8 cellular contexts compared by ENCODE assay signal in the genomic region with DNA sequence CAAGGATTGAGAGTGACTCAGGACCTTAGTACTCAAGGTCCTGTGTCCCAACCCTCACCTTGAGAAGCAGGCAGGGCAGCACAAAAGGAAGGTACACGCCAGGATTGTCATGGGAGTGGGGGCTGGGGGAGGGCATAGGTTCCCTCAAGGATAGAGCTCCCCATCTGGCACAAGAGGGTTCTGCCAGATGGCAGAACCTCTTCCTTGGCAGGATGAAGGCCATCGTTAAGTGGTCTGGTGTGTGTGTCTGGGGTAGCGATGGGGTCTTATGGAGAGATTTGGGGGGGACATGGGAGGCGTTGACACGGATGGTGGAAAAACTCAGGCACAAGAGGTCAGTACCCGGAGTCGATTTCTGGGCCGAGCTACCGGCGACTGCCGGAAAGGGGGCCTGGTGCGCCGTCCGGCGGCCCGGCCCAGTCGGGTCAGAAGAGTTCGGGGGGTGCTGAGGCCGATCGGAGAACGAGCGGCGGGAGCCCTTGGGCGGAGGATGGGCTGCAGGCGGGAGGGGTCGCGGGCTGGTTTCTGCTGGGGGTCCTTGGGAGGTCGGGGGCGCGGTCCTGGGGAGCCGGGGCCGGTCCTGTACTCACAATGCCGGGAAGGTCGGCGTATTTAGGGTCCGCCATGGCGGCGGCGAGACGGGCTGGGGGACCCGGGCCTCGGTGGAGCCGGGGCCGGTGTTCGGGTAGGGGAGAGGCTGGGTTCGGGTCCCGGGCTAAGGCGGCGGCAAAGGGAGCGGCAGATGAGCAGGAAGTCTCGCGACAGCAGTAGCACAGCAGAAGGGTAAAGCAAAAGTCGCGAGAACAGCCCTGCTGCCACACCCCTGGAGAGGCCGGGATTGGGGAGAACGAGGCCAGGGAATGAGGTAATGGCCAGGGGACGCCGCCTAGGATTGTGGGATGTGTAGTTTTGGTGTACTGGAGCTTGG. TPM values are rescaled to one million over a fixed set of nuclear protein-coding genes. Genes with fewer than 3 reads are reported as not detected.
DNase-seq lines count a peak whose midpoint lies in the region; ATAC-seq, FAIRE-seq and TF ChIP-seq lines count a peak whose summit lies in the region.

A gene (minus strand): TSS at position 755 of the 928 bp plus-strand sequence. CDS start 129 bp downstream, at position 626.

- H3K9me3 ChIP-seq in HepG2 (ENCODE audit: low read length), result no peaks in the 10 kb centered on the region

- H4K20me1 ChIP-seq in HepG2 (ENCODE audit: insufficient read depth, low read length), result no peaks in the 10 kb centered on the region

- TSS peak; percentile 75 for BruUV-seq in HepG2 (replicated peaks; lab: Mats Ljungman, UMichigan)

- peaks cover 24 to 26% of the 10 kb centered on the region in 2 donors for H3K36me3 Mint-ChIP-seq in CD14-positive monocyte

- peaks cover 20% of the 10 kb centered on the region for H3K79me2 ChIP-seq in HepG2 (ENCODE audit: insufficient read depth, low read length)

- 0 out of 5 replicates have a peak, but pooled peaks cover 0 to 3% of the 10 kb centered on the region in 2 experiments for H3K36me3 ChIP-seq in HepG2 (replicated peaks in 1 of 2; ENCODE audit: control insufficient read depth in 1 of 2, insufficient read depth in 2 of 2, low read length in 2 of 2)

- H3K27me3 Mint-ChIP-seq in CD14-positive monocyte (ENCODE audit: low read depth in 3 of 3), result peaks cover 31 to 35% (median 31%) of the 10 kb centered on the region in 3 donors

- in situ Hi-C loops in HepG2 (cut with HindIII; ENCODE audit: extremely low pct_ligation_motif_present, low pct_unique_long_range_greater_than_20kb), result no loop called here

- H3K4me1 Mint-ChIP-seq in CD14-positive monocyte, result peaks cover 48% of the 10 kb centered on the region

- intact Hi-C loops in CD14-positive monocyte (cut with micrococcal nuclease) (loop anchor here (5.0 to 10.0 kb wide), 3 partner anchors 69 to 208 kb away; a partner anchor contains a TSS), HepG2 (cut with micrococcal nuclease; ENCODE audit: unreplicated experiment) (loop anchor here (1.0 kb wide), 2 partner anchors 24 to 30 kb away; a partner anchor contains a TSS)

- peak within 1 kb of the TSS; percentile 84 to 96 (median 88) for H3K27ac Mint-ChIP-seq in CD14-positive monocyte

- POLR2A ChIA-PET in HepG2 (lab: Yijun Ruan, JAX), result interaction anchor here (0.6 to 2.7 kb wide), 17 partner anchors 9 to 189 kb away, joined by 3 to 35 read pairs (median 5); a partner anchor contains a TSS

- peak; percentile 95 for DNase-seq in CD14-positive monocyte (ENCODE audit: low spot score)
- peak; percentile 98 for DNase-seq in NCI-H748 treated with DMSO at 0.1 percent for 48 hours (lab: John Stamatoyannopoulos, UW)
- peak; percentile 76 to 93 for DNase-seq in activated CD4-positive, alpha-beta T cell treated with anti-CD3 and anti-CD28 coated beads, Interleukin-2, amount 50 U/mL, for 24 hours (ENCODE audit: low read depth in 1 of 2, low spot score in 1 of 2)
- DNase-seq in dermis blood vessel endothelial cell, result peak; percentile 98
- peak; percentile 94 for DNase-seq in HepG2 (ENCODE audit: low spot score)
- peak; percentile 89 for DNase-seq in stimulated activated CD4-positive, alpha-beta T cell treated with anti-CD3 and anti-CD28 coated beads, Interleukin-4, amount 100 ng/mL, for 1 hour

- under 1% methylated on average over 24 of the region's 58 CpGs for WGBS in HepG2 (ENCODE audit: low lambda C conversion rate)

- peak within 1 kb of the TSS; percentile 95 for H3K9ac ChIP-seq in HepG2 (ENCODE audit: insufficient read depth, low read depth, low read length)

- FAIRE-seq in HepG2 (lab: Jason Lieb, UNC), result peak; percentile 98

- H2AFZ ChIP-seq in HepG2 (ENCODE audit: low read length), result peak within 1 kb of the TSS; percentile 95

- CTCF ChIA-PET in HepG2 (lab: Yijun Ruan, JAX; ENCODE audit: low intra/inter-chr PET ratio, low total read pairs), result interaction anchor here (1.1 kb wide), 1 partner anchor 37 kb away, joined by 3 read pairs; no protein-coding TSS in a partner anchor

- peak within 1 kb of the TSS; percentile 99 to 100 for H3K4me3 Mint-ChIP-seq in CD14-positive monocyte

- TF ChIP-seq RAD21 in HepG2 (CRISPR knock-in tag; IDR thresholded peaks at IDR 0.05), result peak; percentile 7; the same call in 1 of the 2 replicates

- peak within 1 kb of the TSS; percentile 94 for H3K4me2 ChIP-seq in HepG2 (ENCODE audit: low read depth, low read length)

- TF ChIP-seq EP300 in HepG2 (IDR thresholded peaks at IDR 0.05; ENCODE audit: low read depth in 2 of 2, low read length in 2 of 2), result no peak; a peak in 1 of 4 replicates
- TF ChIP-seq EP300 in HepG2 (CRISPR knock-in tag; IDR thresholded peaks at IDR 0.05; ENCODE audit: borderline replicate concordance), result no peak

- peak within 1 kb of the TSS; percentile 56 for H3K27ac ChIP-seq in HepG2 (ENCODE audit: extremely low read length, insufficient read depth, low read length)

- H3K27me3 ChIP-seq in HepG2 (ENCODE audit: control insufficient read depth in 1 of 2, insufficient read depth in 2 of 2, low read length in 2 of 2), result peaks cover 0 to 27% of the 10 kb centered on the region in 2 experiments; a peak in 2 of 5 replicates

- H3K4me3 ChIP-seq in HepG2 (replicated peaks in 1 of 3; ENCODE audit: insufficient read depth in 1 of 3, low read depth in 2 of 3, low read length in 3 of 3), result peak within 1 kb of the TSS; percentile 87 to 96 (median 91)

- peak; percentile 96 for ATAC-seq in GM19372 (IDR thresholded peaks at IDR 0.05; ENCODE audit: low read depth, unreplicated experiment)
- ATAC-seq in HG03558 (IDR thresholded peaks at IDR 0.05; ENCODE audit: extremely low read depth, unreplicated experiment), result peak; percentile 96
- ATAC-seq in HepG2, result peak; percentile 96

- peaks cover 0 to 11% (median 2%) of the 10 kb centered on the region in 7 donors for H3K9me3 Mint-ChIP-seq in CD14-positive monocyte

- TF ChIP-seq CTCF in CD14-positive monocyte (IDR thresholded peaks at IDR 0.05) (no peak), HepG2 (CRISPR knock-in tag; IDR thresholded peaks at IDR 0.05) (no peak; the same call in 1 of the 2 replicates)

- peak in 1 of 2 experiments; percentile 30; a peak in 1 of 4 replicates for TF ChIP-seq POLR2A in HepG2 (IDR thresholded peaks at IDR 0.05; ENCODE audit: insufficient read depth in 1 of 2, low read depth in 2 of 2, low read length in 2 of 2)

- peaks cover 57% of the 10 kb centered on the region for H3K4me1 ChIP-seq in HepG2 (ENCODE audit: insufficient read depth, low read length)

TF ChIP-seq in HepG2, 621 proteins besides CTCF, POLR2A, EP300 and RAD21 (continues in another document):
- TF ChIP-seq GABPB1 (CRISPR knock-in tag; IDR thresholded peaks at IDR 0.05) (peak; percentile 75), ZMYM2 (CRISPR knock-in tag; IDR thresholded peaks at IDR 0.05) (no peak), AGO1 (IDR thresholded peaks at IDR 0.05; ENCODE audit: low read depth, low read length, poor library complexity, severe bottlenecking) (no peak), MBD4 (IDR thresholded peaks at IDR 0.05; ENCODE audit: borderline replicate concordance, low read length) (no peak), EEA1 (CRISPR knock-in tag; IDR thresholded peaks at IDR 0.05; ENCODE audit: borderline replicate concordance) (no peak), ZNF143 (CRISPR knock-in tag; IDR thresholded peaks at IDR 0.05) (peak; percentile 92), ZNF761 (CRISPR knock-in tag; conservative IDR thresholded peaks at IDR 0.05) (peak; percentile 65; the same call in 1 of the 2 replicates), STAT5B (CRISPR knock-in tag; IDR thresholded peaks at IDR 0.05) (no peak), KAT7 (CRISPR knock-in tag; IDR thresholded peaks at IDR 0.05; ENCODE audit: borderline replicate concordance) (no peak), ELF3 (CRISPR knock-in tag; IDR thresholded peaks at IDR 0.05) (peak; percentile 28; the same call in 1 of the 2 replicates), ZNF224 (CRISPR knock-in tag; IDR thresholded peaks at IDR 0.05) (no peak), SAP130 (CRISPR knock-in tag; IDR thresholded peaks at IDR 0.05; ENCODE audit: low read depth) (peak; percentile 72), TP53 (CRISPR knock-in tag; conservative IDR thresholded peaks at IDR 0.05) (no peak), AGO2 (optimal IDR thresholded peaks at IDR 0.05; ENCODE audit: low read depth, low read length) (peak; percentile 72)

RNA-seq across cellular contexts. Expression of the gene that starts here (rescaled TPM):
- polyA plus RNA-seq in CD14-positive monocyte, result 10 to 100 TPM; 72.8 to 82.2 TPM
- total RNA-seq in dermis blood vessel endothelial cell, result 109 and 113 TPM in 2 replicates
- total RNA-seq in HepG2 (2016; rRNA removed; fragmentation: Illumina TruSeq; extraction: Trizol), result 72.0 and 75.5 TPM in 2 replicates
- total RNA-seq in HepG2 (2016; cell fraction: cytosol; rRNA removed; fragmentation: Illumina TruSeq; extraction: Trizol; ENCODE audit: low read depth), result 16.3 and 20.3 TPM in 2 replicates
- total RNA-seq in HepG2 (2016; cell fraction: insoluble cytoplasmic fraction; rRNA removed; fragmentation: Illumina TruSeq; extraction: Trizol), result 63.9 and 76.9 TPM in 2 replicates
- 38.0 and 40.0 TPM in 2 replicates for total RNA-seq in HepG2 (2016; cell fraction: membrane; rRNA removed; fragmentation: Illumina TruSeq; extraction: Trizol)
- 43.6 and 51.0 TPM in 2 replicates for total RNA-seq in HepG2 (2016; cell fraction: nucleus; rRNA removed; fragmentation: Illumina TruSeq; extraction: Trizol)
- polyA plus RNA-seq in HepG2 (2011; rRNA removed), result 77.4 and 85.7 TPM in 2 replicates
- polyA plus RNA-seq in HepG2 (2011; cell fraction: cytosol; rRNA removed), result 82.2 and 86.7 TPM in 2 replicates
- polyA plus RNA-seq in HepG2 (2011; cell fraction: nucleus; rRNA removed), result 67.6 and 71.9 TPM in 2 replicates
- 70.0 and 93.9 TPM in 2 replicates for polyA plus RNA-seq in HepG2 (2012)
- 26.7 and 27.0 TPM in 2 replicates for polyA plus RNA-seq in HepG2 (2016; cell fraction: cytosol; fragmentation: Illumina TruSeq; extraction: Trizol; ENCODE audit: low read depth)
- polyA plus RNA-seq in HepG2 (2016; cell fraction: insoluble cytoplasmic fraction; fragmentation: Illumina TruSeq; extraction: Trizol; ENCODE audit: low read depth), result 106 and 134 TPM in 2 replicates
- 43.7 and 48.7 TPM in 2 replicates for polyA plus RNA-seq in HepG2 (2016; cell fraction: membrane; fragmentation: Illumina TruSeq; extraction: Trizol; ENCODE audit: low read depth)
- polyA plus RNA-seq in HepG2 (2016; cell fraction: nucleus; fragmentation: Illumina TruSeq; extraction: Trizol; ENCODE audit: insufficient read depth, low read depth), result 110 and 115 TPM in 2 replicates
- 76.1 and 154 TPM in 2 replicates for polyA minus RNA-seq in HepG2 (2011; rRNA and poly(A)+ RNA removed; ENCODE audit: low replicate concordance)
- polyA minus RNA-seq in HepG2 (2011; cell fraction: cytosol; rRNA and poly(A)+ RNA removed), result 60.3 and 62.5 TPM in 2 replicates
- polyA minus RNA-seq in HepG2 (2011; cell fraction: nucleus; rRNA and poly(A)+ RNA removed), result 49.6 and 54.1 TPM in 2 replicates

Comparison
In these comparisons a context has a peak if more than half of its experiments do, and no peak if none do; other contexts are left out.
1. Peak in every context shown above with its lines: DNase-seq, ATAC-seq, H3K4me3 ChIP-seq and H3K27ac ChIP-seq.